ENCODE assay signal across 9 cellular contexts in genomic region chr9:73038613-73039012, GRCh38.
DNase-seq lines count a peak whose midpoint lies in the region; ATAC-seq and TF ChIP-seq lines count a peak whose summit lies in the region.
"Had no signal": no experiment of that assay in that cellular context is flagged by ENCODE, and none has a peak within 500 bp of the region (broad histone marks: within the 10 kb centered on the region; RNA-seq: fewer than 3 reads in every experiment).

No MANE protein-coding gene starts in this region.

- no peaks in the 10 kb centered on the region for H3K79me2 ChIP-seq in PC-3 (ENCODE audit: low read length)

- H3K27me3 ChIP-seq in heart right ventricle (no peaks in the 10 kb centered on the region), PC-3 (ENCODE audit: low read length) (peaks cover 67% of the 10 kb centered on the region)

- H3K4me1 ChIP-seq in heart right ventricle (peaks cover 0 to 21% (median 12%) of the 10 kb centered on the region in 9 donors), PC-3 (ENCODE audit: insufficient read depth, low read length) (no peaks in the 10 kb centered on the region)

- H3K27me3 Mint-ChIP-seq in activated naive CD8-positive, alpha-beta T cell treated with anti-CD3 and anti-CD28 coated beads for 36 hours = peaks cover 7% of the 10 kb centered on the region

- no peaks in the 10 kb centered on the region for H4K20me1 ChIP-seq in PC-3 (ENCODE audit: low read length)

- H3K27ac Mint-ChIP-seq in activated naive CD8-positive, alpha-beta T cell treated with anti-CD3 and anti-CD28 coated beads for 36 hours = no peak overlapping the region

- H3K4me1 Mint-ChIP-seq in activated naive CD8-positive, alpha-beta T cell treated with anti-CD3 and anti-CD28 coated beads for 36 hours = no peaks in the 10 kb centered on the region

- H3K27ac ChIP-seq in heart right ventricle (no peak overlapping the region), PC-3 (ENCODE audit: low read length) (no peak overlapping the region)

- no peak for TF ChIP-seq CTCF in heart right ventricle (IDR thresholded peaks at IDR 0.05)
- TF ChIP-seq CTCF in PC-3 (conservative IDR thresholded peaks at IDR 0.05; ENCODE audit: low read depth, low read length) = no peak

- no peak overlapping the region for H3K4me3 Mint-ChIP-seq in activated naive CD8-positive, alpha-beta T cell treated with anti-CD3 and anti-CD28 coated beads for 36 hours

- CTCF ChIA-PET in PC-3 (lab: Charles Lee) = no interaction called here

- H3K36me3 ChIP-seq in heart right ventricle (no peaks in the 10 kb centered on the region), PC-3 (ENCODE audit: low read depth, low read length) (no peaks in the 10 kb centered on the region)

- BruUV-seq in PC-3 (replicated peaks; lab: Mats Ljungman, UMichigan) = no TSS peak

- ATAC-seq in heart right ventricle = peak in 7 of 8 donors; percentile 18 to 74 (median 52)
- ATAC-seq in PC-3 = no peak

- peak; percentile 37 for DNase-seq in AG20443 (ENCODE audit: low spot score)
- peak in 34 of 58 donors; percentile 1 to 69 (median 16) for DNase-seq in anterior cingulate cortex (lab: John Stamatoyannopoulos, UW)
- DNase-seq in heart right ventricle = peak; percentile 5 to 9
- DNase-seq in pons (ENCODE audit: low spot score) = peak; percentile 32
- no peak for DNase-seq in PC-3
- no peak for DNase-seq in DMS153 (lab: John Stamatoyannopoulos, UW)
- no peak for DNase-seq in activated naive CD8-positive, alpha-beta T cell treated with anti-CD3 and anti-CD28 coated beads for 36 hours
- no peak for DNase-seq in SHP77 (lab: John Stamatoyannopoulos, UW)
- DNase-seq: NCI-H2227 treated with DMSO at 0.1 percent for 48 hours had no signal

- H3K9me3 ChIP-seq in heart right ventricle (no peaks in the 10 kb centered on the region), PC-3 (ENCODE audit: low read length) (no peaks in the 10 kb centered on the region)

- no peaks in the 10 kb centered on the region for H3F3A ChIP-seq in PC-3 (ENCODE audit: low read length, unreplicated experiment)

- H3K4me2 ChIP-seq in PC-3 (ENCODE audit: low read length) = no peak overlapping the region

- WGBS in heart right ventricle, 2 donors = 41 to 48% methylated on average over 2 of the region's 2 CpGs

- H3K4me3 ChIP-seq in heart right ventricle (no peak overlapping the region), PC-3 (ENCODE audit: low read length) (no peak overlapping the region)

- POLR2A ChIA-PET in PC-3 (lab: Charles Lee; ENCODE audit: unreplicated experiment) = no interaction called here

- H2AFZ ChIP-seq in PC-3 (ENCODE audit: low read length) = no peak overlapping the region

- no peak overlapping the region for H3K9ac ChIP-seq in PC-3 (ENCODE audit: low read length)

- H3K9me2 ChIP-seq in PC-3 (replicated peaks; ENCODE audit: low read length) = no peaks in the 10 kb centered on the region

- no peaks in the 10 kb centered on the region for H3K36me3 Mint-ChIP-seq in activated naive CD8-positive, alpha-beta T cell treated with anti-CD3 and anti-CD28 coated beads for 36 hours

- intact Hi-C loops in heart right ventricle (cut with DNase I) = loop anchor here in 1 of 10 donors (10.0 kb wide), 1 partner anchor 146 kb away; no protein-coding TSS in a partner anchor
- intact Hi-C loops in PC-3 (cut with micrococcal nuclease) = no loop called here

- no peaks in the 10 kb centered on the region for H3K9me3 Mint-ChIP-seq in activated naive CD8-positive, alpha-beta T cell treated with anti-CD3 and anti-CD28 coated beads for 36 hours

Comparison
In these comparisons a context has a peak if more than half of its experiments do, and no peak if none do; other contexts are left out.
1. DNase-seq: peak in AG20443 (single experiment), anterior cingulate cortex (34 of 58), heart right ventricle (2 of 2) and pons (single experiment); none in PC-3 (single experiment), DMS153 (single experiment), activated naive CD8-positive, alpha-beta T cell treated with anti-CD3 and anti-CD28 coated beads for 36 hours (single experiment) and SHP77 (0 of 2).